In the genomic region with DNA sequence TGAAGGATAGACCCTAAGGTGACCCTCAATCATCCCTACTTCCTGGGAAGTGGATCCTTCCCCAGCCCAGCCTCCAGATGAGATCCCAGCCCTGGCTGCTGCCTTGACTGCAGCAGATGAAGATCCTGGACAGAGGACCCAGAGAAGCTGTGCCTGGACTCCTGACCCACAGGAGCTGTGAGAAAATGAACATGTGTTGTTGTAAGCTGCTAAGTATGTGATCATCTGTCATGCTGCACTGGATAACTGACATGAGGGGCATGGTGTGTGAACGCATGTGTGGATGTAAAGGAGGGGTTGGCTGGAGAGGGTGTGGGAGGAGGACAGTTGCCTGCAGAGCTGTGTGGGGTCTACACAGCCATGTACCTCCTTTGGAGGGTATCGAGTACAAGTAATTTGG, we compare ENCODE assay signal across 16 cellular contexts.
DNase-seq lines count a peak whose midpoint lies in the region; ATAC-seq, FAIRE-seq and TF ChIP-seq lines count a peak whose summit lies in the region.
"Had no signal": no experiment of that assay in that cellular context is flagged by ENCODE, and none has a peak within 500 bp of the region (broad histone marks: within the 10 kb centered on the region; RNA-seq: fewer than 3 reads in every experiment).

No MANE protein-coding gene starts in this region.

- intact Hi-C loops in activated B cell treated with CpG ODN at 0.5 μM for 24 hours (cut with micrococcal nuclease) = no loop called here

- no peak for ATAC-seq in activated B cell treated with CpG ODN at 0.5 μM for 24 hours (ENCODE audit: low read depth)
- ATAC-seq in memory B cell (ENCODE audit: low read depth) = no peak
- no peak for ATAC-seq in GM21526 (IDR thresholded peaks at IDR 0.05; ENCODE audit: low FRiP score, unreplicated experiment)

- H3K27ac Mint-ChIP-seq in activated B cell treated with CpG ODN at 0.5 μM for 24 hours (peak overlapping the region; percentile 26), memory B cell (peak overlapping the region; percentile 63)
- H3K27ac Mint-ChIP-seq: CD4-positive, alpha-beta T cell had no signal

- FAIRE-seq in GM12891 (lab: Jason Lieb, UNC) = peak; percentile 58
- FAIRE-seq: GM18507 had no signal

- H3K9me3 Mint-ChIP-seq in activated B cell treated with CpG ODN at 0.5 μM for 24 hours = no peaks in the 10 kb centered on the region
- no peaks in the 10 kb centered on the region for H3K9me3 Mint-ChIP-seq in memory B cell
- H3K9me3 Mint-ChIP-seq: CD4-positive, alpha-beta T cell had no signal

- CTCF ChIA-PET in activated B cell treated with CpG ODN at 0.5 μM for 24 hours (lab: Charles Lee) = no interaction called here

- TF ChIP-seq POLR2A in GM12891 (IDR thresholded peaks at IDR 0.05; ENCODE audit: low read depth, low read length) = no peak

- DNase-seq in NCI-H82 (lab: John Stamatoyannopoulos, UW) (peak; percentile 66), NCI-H82 treated with DMSO at 0.1 percent for 48 hours (lab: John Stamatoyannopoulos, UW; ENCODE audit: unreplicated experiment) (no peak), GM12891 (ENCODE audit: insufficient read length, low spot score) (no peak), activated B cell treated with CpG ODN at 0.5 μM for 24 hours (no peak), memory B cell (ENCODE audit: low spot score in 2 of 2) (no peak), C1 segment of cervical spinal cord (lab: John Stamatoyannopoulos, UW) (no peak), hippocampal formation (lab: John Stamatoyannopoulos, UW) (no peak)
- DNase-seq: 8988T; AML-193; Calu3; CD4-positive, alpha-beta T cell; DMS 273 treated with DMSO at 0.1 percent for 48 hours; GM23248; H7 had no signal

- no peak for TF ChIP-seq CTCF in activated B cell treated with CpG ODN at 0.5 μM for 24 hours (IDR thresholded peaks at IDR 0.05)

- H3K36me3 Mint-ChIP-seq in activated B cell treated with CpG ODN at 0.5 μM for 24 hours (ENCODE audit: low read depth) (peaks cover 38% of the 10 kb centered on the region), memory B cell (peaks cover 25% of the 10 kb centered on the region)

- H3K27me3 Mint-ChIP-seq in activated B cell treated with CpG ODN at 0.5 μM for 24 hours = no peaks in the 10 kb centered on the region
- H3K27me3 Mint-ChIP-seq in memory B cell = no peaks in the 10 kb centered on the region
- H3K27me3 Mint-ChIP-seq: CD4-positive, alpha-beta T cell had no signal

- H3K4me1 Mint-ChIP-seq in activated B cell treated with CpG ODN at 0.5 μM for 24 hours = peaks cover 4% of the 10 kb centered on the region
- H3K4me1 Mint-ChIP-seq in memory B cell = peaks cover 9% of the 10 kb centered on the region

- POLR2A ChIA-PET in activated B cell treated with CpG ODN at 0.5 μM for 24 hours (lab: Charles Lee) = interaction anchor here (0.5 kb wide), 1 partner anchor 9 kb away, joined by 4 read pairs; no protein-coding TSS in a partner anchor

- no peak overlapping the region for H3K4me3 Mint-ChIP-seq in activated B cell treated with CpG ODN at 0.5 μM for 24 hours
- no peak overlapping the region for H3K4me3 Mint-ChIP-seq in memory B cell
- H3K4me3 Mint-ChIP-seq: CD4-positive, alpha-beta T cell had no signal

TF ChIP-seq in GM12891, 5 proteins besides CTCF, POLR2A, EP300 and RAD21:
- TF ChIP-seq SPI1 (IDR thresholded peaks at IDR 0.05; ENCODE audit: low read depth, low read length) (no peak), PAX5 (IDR thresholded peaks at IDR 0.05; ENCODE audit: insufficient read depth, low read length, severe bottlenecking) (no peak), POU2F2 (IDR thresholded peaks at IDR 0.05; ENCODE audit: low read depth, low read length) (no peak), POLR2AphosphoS5 (IDR thresholded peaks at IDR 0.05; ENCODE audit: low read depth, low read length) (no peak), TAF1 (IDR thresholded peaks at IDR 0.05; ENCODE audit: low read depth, low read length) (no peak)
